Comparison of ENCODE assay signal across 10 cellular contexts in genomic region chr12:124747426-124748161, GRCh38.
DNase-seq lines count a peak whose midpoint lies in the region; ATAC-seq and TF ChIP-seq lines count a peak whose summit lies in the region.
"Had no signal": no experiment of that assay in that cellular context is flagged by ENCODE, and none has a peak within 500 bp of the region (broad histone marks: within the 10 kb centered on the region; RNA-seq: fewer than 3 reads in every experiment).

No MANE protein-coding gene starts in this region.

- H3K27me3 ChIP-seq in stomach: no peaks in the 10 kb centered on the region
- H3K27me3 ChIP-seq: Peyer's patch had no signal

- H3K4me1 ChIP-seq in stomach: peaks cover 31 to 72% (median 51%) of the 10 kb centered on the region in 4 donors

- peaks cover 0 to under 1% (median 0%) of the 10 kb centered on the region in 3 donors for H3K36me3 Mint-ChIP-seq in immature natural killer cell

- peak overlapping the region in 4 of 5 donors; percentile 89 to 91 (median 90) for H3K27ac ChIP-seq in stomach

- H3K36me3 ChIP-seq in stomach: no peaks in the 10 kb centered on the region
- H3K36me3 ChIP-seq: Peyer's patch had no signal

- TF ChIP-seq POLR2A in stomach (IDR thresholded peaks at IDR 0.05): no peak

- peaks cover 3 to 8% of the 10 kb centered on the region in 2 donors for H3K4me1 Mint-ChIP-seq in immature natural killer cell

- H3K9me3 ChIP-seq in stomach: no peaks in the 10 kb centered on the region
- H3K9me3 ChIP-seq: Peyer's patch had no signal

- 79 to 86% (median 81%) methylated on average over 15 of the region's 15 CpGs for WGBS in stomach, 5 donors

- ATAC-seq in GM21619 (IDR thresholded peaks at IDR 0.05; ENCODE audit: unreplicated experiment) (peak; percentile 61), HG03520 (IDR thresholded peaks at IDR 0.05; ENCODE audit: unreplicated experiment) (no peak), HG03439 (IDR thresholded peaks at IDR 0.05; ENCODE audit: unreplicated experiment) (no peak), GM21529 (IDR thresholded peaks at IDR 0.05; ENCODE audit: unreplicated experiment) (no peak)

- TF ChIP-seq CTCF in fibroblast of mammary gland (conservative IDR thresholded peaks at IDR 0.05; ENCODE audit: control insufficient read depth, insufficient read depth, low read depth, low read length) (no peak), stomach (IDR thresholded peaks at IDR 0.05) (no peak)

- no peak overlapping the region for H3K4me3 ChIP-seq in fibroblast of mammary gland (ENCODE audit: control insufficient read depth, low read depth, low read length)
- H3K4me3 ChIP-seq in stomach: no peak overlapping the region
- H3K4me3 ChIP-seq: Peyer's patch had no signal

- H3K27me3 Mint-ChIP-seq in immature natural killer cell (ENCODE audit: low read depth in 3 of 3): peaks cover 12 to 20% (median 17%) of the 10 kb centered on the region in 3 donors

- no peak overlapping the region for H3K4me3 Mint-ChIP-seq in immature natural killer cell

- H3K27ac Mint-ChIP-seq in immature natural killer cell: no peak overlapping the region

- DNase-seq in OCI-M1 (lab: John Stamatoyannopoulos, UW) (peak; percentile 19), fibroblast of mammary gland (ENCODE audit: low read depth) (peak; percentile 99), stomach (no peak), immature natural killer cell (no peak)
- DNase-seq: amniotic stem cell, Peyer's patch had no signal

- H3K9me3 Mint-ChIP-seq in immature natural killer cell: no peaks in the 10 kb centered on the region

- no peak for TF ChIP-seq EP300 in stomach (IDR thresholded peaks at IDR 0.05)

- intact Hi-C loops in stomach (cut with DNase I; ENCODE audit: low total_unique reads): no loop called here

Comparison
In these comparisons a context has a peak if more than half of its experiments do, and no peak if none do; other contexts are left out.
1. DNase-seq: peak in OCI-M1 (single experiment) and fibroblast of mammary gland (single experiment); none in stomach (single experiment) and immature natural killer cell (0 of 3).